Comparison of ENCODE assay signal across 8 cellular contexts in the genomic region with DNA sequence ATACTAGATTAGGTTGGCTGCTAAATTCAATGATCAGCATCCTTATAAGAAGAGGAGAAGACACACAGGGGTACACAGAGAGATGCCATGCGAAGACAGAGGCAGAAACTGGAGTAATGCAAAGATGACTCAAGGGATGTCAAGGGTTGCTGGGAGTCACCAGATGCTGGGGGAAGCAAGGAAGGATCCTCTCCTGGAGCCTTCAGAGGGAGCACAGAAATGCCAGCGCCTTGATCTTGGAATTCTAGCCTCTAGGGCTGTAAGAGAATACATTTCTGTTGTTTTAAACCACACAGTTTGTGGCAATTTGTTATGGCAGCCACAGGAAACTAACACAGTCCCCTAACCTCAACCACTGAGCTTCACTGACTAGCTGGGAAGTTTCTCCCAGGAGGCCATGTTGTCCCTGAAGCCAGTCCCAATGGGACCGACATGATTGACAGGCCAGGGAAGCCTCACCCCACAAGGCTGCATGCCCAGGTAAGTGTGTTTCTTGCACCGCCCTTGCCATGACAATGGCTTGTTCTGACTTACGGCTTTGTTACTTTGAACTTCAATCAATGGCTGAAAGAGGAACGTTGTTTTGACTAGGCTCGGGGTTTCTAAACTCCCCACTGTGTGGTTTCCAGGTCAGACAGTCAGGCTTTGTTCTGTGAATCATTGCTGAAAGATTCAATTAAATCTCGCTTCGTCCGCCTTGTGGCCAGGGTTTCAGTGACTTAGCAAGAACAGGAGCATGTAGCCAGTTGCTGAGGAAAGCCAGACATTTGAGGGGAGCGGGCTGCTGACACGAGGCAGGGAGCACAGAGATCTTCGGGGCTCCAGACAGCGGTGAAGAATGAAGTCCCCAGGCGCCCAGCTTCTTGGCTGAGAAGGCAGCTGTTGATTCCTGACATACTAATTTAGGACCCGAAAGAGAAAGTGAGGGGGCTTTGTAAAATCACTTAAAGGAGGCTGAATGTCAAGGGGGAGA.
DNase-seq lines count a peak whose midpoint lies in the region; ATAC-seq, FAIRE-seq and TF ChIP-seq lines count a peak whose summit lies in the region.

No MANE protein-coding gene starts in this region.

- H3K9me1 ChIP-seq in keratinocyte (ENCODE audit: control insufficient read depth, extremely low read depth, insufficient read depth, low read length), result peaks cover 1% of the 10 kb centered on the region

- dilution Hi-C loops in keratinocyte (cut with MboI; ENCODE audit: extremely low pct_ligation_motif_present, low sequenced_read_pairs), result no loop called here

- H3K4me3 Mint-ChIP-seq in CD4-positive, CD25-positive, alpha-beta regulatory T cell, result peak overlapping the region; percentile 75 to 85 (median 81)
- peak overlapping the region; percentile 73 for H3K4me3 Mint-ChIP-seq in activated T-cell treated with anti-CD3 and anti-CD28 coated beads, Interleukin-2, amount 50 U/mL, for 24 hours

- no peaks in the 10 kb centered on the region for H4K20me1 ChIP-seq in keratinocyte (ENCODE audit: control insufficient read depth, extremely low read depth, insufficient read depth, low read length)

- no peaks in the 10 kb centered on the region for H3K79me2 ChIP-seq in keratinocyte (ENCODE audit: control insufficient read depth, insufficient read depth, low read length)

- peak overlapping the region; percentile 80 for H3K4me3 ChIP-seq in CD4-positive, CD25-positive, alpha-beta regulatory T cell (ENCODE audit: low read depth, low read length)
- no peak overlapping the region for H3K4me3 ChIP-seq in keratinocyte (ENCODE audit: control insufficient read depth in 2 of 3, extremely low read depth in 1 of 3, insufficient read depth in 2 of 3, low read depth in 1 of 3, low read length in 3 of 3)

- H2AFZ ChIP-seq in keratinocyte (ENCODE audit: control insufficient read depth, low read length), result peak overlapping the region; percentile 29

- DNase-seq in CD4-positive, CD25-positive, alpha-beta regulatory T cell, result peak; percentile 40 to 85 (median 51)
- DNase-seq in activated T-cell treated with anti-CD3 and anti-CD28 coated beads, Interleukin-2, amount 50 U/mL, for 24 hours, result peak; percentile 84
- DNase-seq in keratinocyte (ENCODE audit: low read depth, low spot score) (no peak), NCI-H187 treated with DMSO at 0.1 percent for 48 hours (lab: John Stamatoyannopoulos, UW) (no peak), Kasumi-1 (lab: John Stamatoyannopoulos, UW) (no peak)
- DNase-seq in stimulated activated CD8-positive, alpha-beta memory T cell treated with anti-CD3 and anti-CD28 coated beads, Interleukin-7, amount 100 ng/mL, for 24 hours (ENCODE audit: low read depth), result peak; percentile 48

- H3K4me1 ChIP-seq in CD4-positive, CD25-positive, alpha-beta regulatory T cell (ENCODE audit: control insufficient read depth, insufficient read depth, low read length, poor library complexity, severe bottlenecking), result peaks cover 83% of the 10 kb centered on the region
- peaks cover 25% of the 10 kb centered on the region for H3K4me1 ChIP-seq in keratinocyte (ENCODE audit: control insufficient read depth, extremely low read depth, insufficient read depth, low read length)

- H3K27me3 Mint-ChIP-seq in CD4-positive, CD25-positive, alpha-beta regulatory T cell, result no peaks in the 10 kb centered on the region
- no peaks in the 10 kb centered on the region for H3K27me3 Mint-ChIP-seq in activated T-cell treated with anti-CD3 and anti-CD28 coated beads, Interleukin-2, amount 50 U/mL, for 24 hours

- H3K27ac ChIP-seq in CD4-positive, CD25-positive, alpha-beta regulatory T cell (ENCODE audit: insufficient read depth, low read length, poor library complexity, severe bottlenecking), result peak overlapping the region; percentile 75
- peak overlapping the region; percentile 88 for H3K27ac ChIP-seq in KOPT-K1 (ENCODE audit: low read depth, low read length, poor library complexity, severe bottlenecking)
- H3K27ac ChIP-seq in keratinocyte (ENCODE audit: control insufficient read depth, insufficient read depth, low read length), result peak overlapping the region; percentile 25

- peaks cover 0 to 2% (median 0%) of the 10 kb centered on the region in 7 donors for H3K9me3 Mint-ChIP-seq in CD4-positive, CD25-positive, alpha-beta regulatory T cell
- H3K9me3 Mint-ChIP-seq in activated T-cell treated with anti-CD3 and anti-CD28 coated beads, Interleukin-2, amount 50 U/mL, for 24 hours, result no peaks in the 10 kb centered on the region

- no peak for TF ChIP-seq CTCF in keratinocyte (optimal IDR thresholded peaks at IDR 0.05 in 1 of 3, IDR thresholded peaks at IDR 0.05 in 1 of 3, conservative IDR thresholded peaks at IDR 0.05 in 1 of 3; ENCODE audit: extremely low read depth in 1 of 3, insufficient read depth in 2 of 3, low read length in 3 of 3)

- peaks cover 54 to 94% (median 85%) of the 10 kb centered on the region in 4 donors for H3K4me1 Mint-ChIP-seq in CD4-positive, CD25-positive, alpha-beta regulatory T cell
- H3K4me1 Mint-ChIP-seq in activated T-cell treated with anti-CD3 and anti-CD28 coated beads, Interleukin-2, amount 50 U/mL, for 24 hours (ENCODE audit: low read depth), result peaks cover 95% of the 10 kb centered on the region

- peak overlapping the region; percentile 94 to 95 (median 95) for H3K27ac Mint-ChIP-seq in CD4-positive, CD25-positive, alpha-beta regulatory T cell
- peak overlapping the region; percentile 97 for H3K27ac Mint-ChIP-seq in activated T-cell treated with anti-CD3 and anti-CD28 coated beads, Interleukin-2, amount 50 U/mL, for 24 hours

- peak; percentile 29 for FAIRE-seq in keratinocyte (lab: Jason Lieb, UNC)

- H3K9me3 ChIP-seq in CD4-positive, CD25-positive, alpha-beta regulatory T cell (ENCODE audit: control insufficient read depth in 2 of 2, low read length in 2 of 2), result no peaks in the 10 kb centered on the region
- H3K9me3 ChIP-seq in KOPT-K1 (ENCODE audit: insufficient read depth, low read length, poor library complexity, severe bottlenecking) (no peaks in the 10 kb centered on the region), keratinocyte (ENCODE audit: control insufficient read depth, low read depth, low read length) (no peaks in the 10 kb centered on the region)

- no peaks in the 10 kb centered on the region for H3K27me3 ChIP-seq in CD4-positive, CD25-positive, alpha-beta regulatory T cell (ENCODE audit: control insufficient read depth, insufficient read depth, low read length)
- no peaks in the 10 kb centered on the region for H3K27me3 ChIP-seq in keratinocyte (ENCODE audit: control insufficient read depth, extremely low read depth, insufficient read depth, low read length)

- peaks cover 14% of the 10 kb centered on the region for H3K36me3 ChIP-seq in CD4-positive, CD25-positive, alpha-beta regulatory T cell (ENCODE audit: control insufficient read depth, insufficient read depth, low read length)
- peaks cover 54% of the 10 kb centered on the region for H3K36me3 ChIP-seq in KOPT-K1 (ENCODE audit: insufficient read depth, low read length)
- H3K36me3 ChIP-seq in keratinocyte (ENCODE audit: control insufficient read depth in 2 of 2, extremely low read depth in 1 of 2, insufficient read depth in 2 of 2, low read length in 2 of 2), result no peaks in the 10 kb centered on the region

- ATAC-seq in CD4-positive, CD25-positive, alpha-beta regulatory T cell (ENCODE audit: low read depth in 2 of 2), result peak; percentile 57 to 70
- ATAC-seq in GM21515 (IDR thresholded peaks at IDR 0.05; ENCODE audit: unreplicated experiment), result peak; percentile 57

- H3K4me2 ChIP-seq in keratinocyte (ENCODE audit: control insufficient read depth, extremely low read depth, insufficient read depth, low read depth, low read length), result peak overlapping the region; percentile 34

- peak overlapping the region; percentile 24 for H3K9ac ChIP-seq in keratinocyte (ENCODE audit: control insufficient read depth, extremely low read depth, insufficient read depth, low read length)

- H3K36me3 Mint-ChIP-seq in CD4-positive, CD25-positive, alpha-beta regulatory T cell, result peaks cover 25% of the 10 kb centered on the region
- peaks cover 22% of the 10 kb centered on the region for H3K36me3 Mint-ChIP-seq in activated T-cell treated with anti-CD3 and anti-CD28 coated beads, Interleukin-2, amount 50 U/mL, for 24 hours (ENCODE audit: low read depth)

Comparison
In these comparisons a context has a peak if more than half of its experiments do, and no peak if none do; other contexts are left out.
1. DNase-seq: peak in CD4-positive, CD25-positive, alpha-beta regulatory T cell (3 of 3), activated T-cell treated with anti-CD3 and anti-CD28 coated beads, Interleukin-2, amount 50 U/mL, for 24 hours (single experiment) and stimulated activated CD8-positive, alpha-beta memory T cell treated with anti-CD3 and anti-CD28 coated beads, Interleukin-7, amount 100 ng/mL, for 24 hours (single experiment); none in keratinocyte (single experiment), NCI-H187 treated with DMSO at 0.1 percent for 48 hours (single experiment) and Kasumi-1 (0 of 2).
2. H3K27ac ChIP-seq: peak in every context shown above with its lines; median percentile 88 in KOPT-K1; 75 in CD4-positive, CD25-positive, alpha-beta regulatory T cell; 25 in keratinocyte.